In genomic region chr11:96254854-96255253, GRCh38 we compare ENCODE assay signal across 11 cellular contexts.
A peak's percentile ranks its signal among the peaks of the same experiment; 100 is the strongest.
DNase-seq lines count a peak whose midpoint lies in the region; ATAC-seq and TF ChIP-seq lines count a peak whose summit lies in the region.
"Had no signal": no experiment of that assay in that cellular context is flagged by ENCODE, and none has a peak within 500 bp of the region (broad histone marks: within the 10 kb centered on the region; RNA-seq: fewer than 3 reads in every experiment).

No MANE protein-coding gene starts in this region.

- peak overlapping the region; percentile 92 for H3K27ac Mint-ChIP-seq in activated T-cell treated with anti-CD3 and anti-CD28 coated beads, Interleukin-2, amount 50 U/mL, for 24 hours
- peak overlapping the region; percentile 99 for H3K27ac Mint-ChIP-seq in activated B cell treated with CpG ODN at 0.5 μM for 24 hours
- peak overlapping the region in 5 of 6 donors; percentile 60 to 83 (median 74) for H3K27ac Mint-ChIP-seq in immature natural killer cell
- H3K27ac Mint-ChIP-seq in stimulated activated memory B cell treated with anti-CD40 and anti-IgM and Interleukin-4, amounts not matched to agents 10 μg/mL and 1 μg/mL and 100 μg/mL, for 72 hours = peak overlapping the region; percentile 88

- ATAC-seq in activated B cell treated with CpG ODN at 0.5 μM for 24 hours (ENCODE audit: low read depth) = no peak
- ATAC-seq in stimulated activated memory B cell treated with anti-CD40 and anti-IgM and Interleukin-4, amounts not matched to agents 10 μg/mL and 1 μg/mL and 100 μg/mL, for 72 hours = no peak
- ATAC-seq: left colon had no signal

- no peaks in the 10 kb centered on the region for H3K27me3 Mint-ChIP-seq in activated T-cell treated with anti-CD3 and anti-CD28 coated beads, Interleukin-2, amount 50 U/mL, for 24 hours
- H3K27me3 Mint-ChIP-seq in activated B cell treated with CpG ODN at 0.5 μM for 24 hours (no peaks in the 10 kb centered on the region), immature natural killer cell (ENCODE audit: low read depth in 3 of 3) (peaks cover 0 to 2% (median 1%) of the 10 kb centered on the region in 3 donors)
- no peaks in the 10 kb centered on the region for H3K27me3 Mint-ChIP-seq in stimulated activated memory B cell treated with anti-CD40 and anti-IgM and Interleukin-4, amounts not matched to agents 10 μg/mL and 1 μg/mL and 100 μg/mL, for 72 hours

- POLR2A ChIA-PET in activated B cell treated with CpG ODN at 0.5 μM for 24 hours (lab: Charles Lee) = interaction anchor here (0.8 to 5.3 kb wide), 5 partner anchors 11 to 1165 kb away, joined by 3 to 56 read pairs (median 3); partner anchors contain the start of genes CCDC82, ENDOD1 and JRKL

- no peak for TF ChIP-seq EP300 in ovary (IDR thresholded peaks at IDR 0.05)

- CTCF ChIA-PET in activated B cell treated with CpG ODN at 0.5 μM for 24 hours (lab: Charles Lee) = interaction anchor here (0.8 to 3.5 kb wide), 5 partner anchors 10 to 89 kb away, joined by 3 to 21 read pairs (median 3); partner anchors contain the start of gene MAML2

- H3K9me3 ChIP-seq in ovary = no peaks in the 10 kb centered on the region

- no peak for TF ChIP-seq POLR2A in ovary (IDR thresholded peaks at IDR 0.05)

- WGBS in ovary, 3 donors = 92 to 96% (median 92%) methylated on average over 8 of the region's 8 CpGs

- H3K4me3 Mint-ChIP-seq in activated T-cell treated with anti-CD3 and anti-CD28 coated beads, Interleukin-2, amount 50 U/mL, for 24 hours = peak overlapping the region; percentile 68
- H3K4me3 Mint-ChIP-seq in activated B cell treated with CpG ODN at 0.5 μM for 24 hours (peak overlapping the region; percentile 45), immature natural killer cell (peak overlapping the region; percentile 75 to 86 (median 81))
- H3K4me3 Mint-ChIP-seq in stimulated activated memory B cell treated with anti-CD40 and anti-IgM and Interleukin-4, amounts not matched to agents 10 μg/mL and 1 μg/mL and 100 μg/mL, for 72 hours = no peak overlapping the region

- DNase-seq in activated T-cell treated with anti-CD3 and anti-CD28 coated beads, Interleukin-2, amount 50 U/mL, for 24 hours = no peak
- DNase-seq in activated T-cell treated with anti-CD3 and anti-CD28 coated beads, Interleukin-2, amount 50 U/mL, for 1 hour = no peak
- DNase-seq in activated B cell treated with CpG ODN at 0.5 μM for 24 hours (no peak), immature natural killer cell (no peak), NCI-H524 treated with DMSO at 0.1 percent for 48 hours (lab: John Stamatoyannopoulos, UW) (no peak), kidney tubule cell (ENCODE audit: low spot score) (no peak), ovary (no peak)
- DNase-seq: left colon; RPMI8226; stimulated activated CD4-positive, alpha-beta T cell treated with anti-CD3 and anti-CD28 coated beads, Interleukin-4, amount 100 ng/mL, for 1 hour had no signal

- no peaks in the 10 kb centered on the region for H3K9me3 Mint-ChIP-seq in activated T-cell treated with anti-CD3 and anti-CD28 coated beads, Interleukin-2, amount 50 U/mL, for 24 hours
- H3K9me3 Mint-ChIP-seq in activated B cell treated with CpG ODN at 0.5 μM for 24 hours (no peaks in the 10 kb centered on the region), immature natural killer cell (no peaks in the 10 kb centered on the region)
- H3K9me3 Mint-ChIP-seq in stimulated activated memory B cell treated with anti-CD40 and anti-IgM and Interleukin-4, amounts not matched to agents 10 μg/mL and 1 μg/mL and 100 μg/mL, for 72 hours = peaks cover 3% of the 10 kb centered on the region

- peaks cover 88% of the 10 kb centered on the region for H3K4me1 Mint-ChIP-seq in activated T-cell treated with anti-CD3 and anti-CD28 coated beads, Interleukin-2, amount 50 U/mL, for 24 hours (ENCODE audit: low read depth)
- H3K4me1 Mint-ChIP-seq in activated B cell treated with CpG ODN at 0.5 μM for 24 hours = peaks cover 84% of the 10 kb centered on the region
- H3K4me1 Mint-ChIP-seq in immature natural killer cell = peaks cover 70 to 79% of the 10 kb centered on the region in 2 donors
- peaks cover 71% of the 10 kb centered on the region for H3K4me1 Mint-ChIP-seq in stimulated activated memory B cell treated with anti-CD40 and anti-IgM and Interleukin-4, amounts not matched to agents 10 μg/mL and 1 μg/mL and 100 μg/mL, for 72 hours

- intact Hi-C loops in activated B cell treated with CpG ODN at 0.5 μM for 24 hours (cut with micrococcal nuclease) (loop anchor here (2.0 to 10.0 kb wide), 2 partner anchors 34 to 1100 kb away; no protein-coding TSS in a partner anchor), ovary (cut with DNase I) (no loop called here)

- no peak for TF ChIP-seq CTCF in activated B cell treated with CpG ODN at 0.5 μM for 24 hours (IDR thresholded peaks at IDR 0.05)
- no peak for TF ChIP-seq CTCF in ovary (IDR thresholded peaks at IDR 0.05)

- no peak overlapping the region for H3K4me3 ChIP-seq in ovary

- H3K27me3 ChIP-seq in ovary = no peaks in the 10 kb centered on the region

- no peaks in the 10 kb centered on the region for H3K36me3 ChIP-seq in ovary

- no peak overlapping the region for H3K27ac ChIP-seq in ovary

- peaks cover 64% of the 10 kb centered on the region for H3K36me3 Mint-ChIP-seq in activated T-cell treated with anti-CD3 and anti-CD28 coated beads, Interleukin-2, amount 50 U/mL, for 24 hours (ENCODE audit: low read depth)
- H3K36me3 Mint-ChIP-seq in activated B cell treated with CpG ODN at 0.5 μM for 24 hours (ENCODE audit: low read depth) = peaks cover 2% of the 10 kb centered on the region
- H3K36me3 Mint-ChIP-seq in immature natural killer cell = no peaks in the 10 kb centered on the region
- peaks cover 11% of the 10 kb centered on the region for H3K36me3 Mint-ChIP-seq in stimulated activated memory B cell treated with anti-CD40 and anti-IgM and Interleukin-4, amounts not matched to agents 10 μg/mL and 1 μg/mL and 100 μg/mL, for 72 hours

- H3K4me1 ChIP-seq in ovary (ENCODE audit: insufficient read depth) = peaks cover 12% of the 10 kb centered on the region
